9 cellular contexts compared by ENCODE assay signal in genomic region chr2:199470672-199471442, GRCh38. TPM values are rescaled to one million over a fixed set of nuclear protein-coding genes. Genes with fewer than 3 reads are reported as not detected.
A peak's percentile ranks its signal among the peaks of the same experiment; 100 is the strongest.
DNase-seq lines count a peak whose midpoint lies in the region; ATAC-seq, FAIRE-seq and TF ChIP-seq lines count a peak whose summit lies in the region.
"Had no signal": no experiment of that assay in that cellular context is flagged by ENCODE, and none has a peak within 500 bp of the region (broad histone marks: within the 10 kb centered on the region; RNA-seq: fewer than 3 reads in every experiment).

No MANE protein-coding gene starts in this region.

- H2BK15ac ChIP-seq in mesenchymal stem cell (ENCODE audit: low read depth, poor library complexity, severe bottlenecking) = no peak overlapping the region

- intact Hi-C loops in K562 (cut with micrococcal nuclease) = no loop called here

- H3K23ac ChIP-seq in mesenchymal stem cell (ENCODE audit: low read length in 2 of 2) = no peak overlapping the region

- H4K8ac ChIP-seq in mesenchymal stem cell (ENCODE audit: low read length) = no peak overlapping the region

- no peaks in the 10 kb centered on the region for H3K79me2 ChIP-seq in K562 (ENCODE audit: control insufficient read depth, insufficient read depth, low read length)

- H3K18ac ChIP-seq in mesenchymal stem cell (ENCODE audit: low read depth in 1 of 2, low read length in 2 of 2) = no peak overlapping the region

- H3K9me1 ChIP-seq in K562 (ENCODE audit: control insufficient read depth, insufficient read depth, low read length) = no peaks in the 10 kb centered on the region

- POLR2A ChIA-PET in K562 (lab: Yijun Ruan, JAX) = interaction anchor here (0.7 kb wide), 1 partner anchor 1323 kb away, joined by 3 read pairs; no protein-coding TSS in a partner anchor

- H4K91ac ChIP-seq in mesenchymal stem cell (ENCODE audit: low read length) = no peak overlapping the region

- H3K4me2 ChIP-seq in K562 (ENCODE audit: insufficient read depth, low read length) (peak overlapping the region; percentile 25; the same call in 1 of the 2 replicates), mesenchymal stem cell (ENCODE audit: low read length, poor library complexity, severe bottlenecking) (peak overlapping the region; percentile 78)

- H2BK120ac ChIP-seq in mesenchymal stem cell (ENCODE audit: low read depth, low read length) = no peak overlapping the region

- H3K27ac ChIP-seq in HUES6 (ENCODE audit: low read depth, low read length) = no peak overlapping the region
- H3K27ac ChIP-seq in K562 (ENCODE audit: extremely low read depth, low read depth, low read length) = no peak overlapping the region
- no peak overlapping the region for H3K27ac ChIP-seq in mesenchymal stem cell (ENCODE audit: low read length, poor library complexity, severe bottlenecking)
- peak overlapping the region; percentile 11 for H3K27ac ChIP-seq in temporal lobe (ENCODE audit: low read depth, low read length)

- H2BK12ac ChIP-seq in mesenchymal stem cell (ENCODE audit: low read length in 2 of 2) = no peak overlapping the region

- no peak; the same call in 2 of the 3 replicates for ATAC-seq in K562
- no peak for ATAC-seq in GM18858 (IDR thresholded peaks at IDR 0.05; ENCODE audit: unreplicated experiment)
- no peak for ATAC-seq in HG03469 (IDR thresholded peaks at IDR 0.05; ENCODE audit: unreplicated experiment)
- no peak for ATAC-seq in HG03280 (IDR thresholded peaks at IDR 0.05; ENCODE audit: unreplicated experiment)

- H3K4me1 ChIP-seq in HUES6 (ENCODE audit: control insufficient read depth, insufficient read depth, low read length) (peaks cover 42% of the 10 kb centered on the region), K562 (replicated peaks in 1 of 2; ENCODE audit: control insufficient read depth in 2 of 2, insufficient read depth in 2 of 2, low read length in 2 of 2) (peaks cover 0 to 16% of the 10 kb centered on the region in 2 experiments; a peak in 2 of 5 replicates), mesenchymal stem cell (ENCODE audit: control insufficient read depth, insufficient read depth, low read depth, low read length) (peaks cover 25% of the 10 kb centered on the region)

- in situ Hi-C loops in K562 (cut with MboI) = no loop called here

- H3K36me3 ChIP-seq in HUES6 (ENCODE audit: control insufficient read depth, insufficient read depth, low read length) (no peaks in the 10 kb centered on the region), K562 (ENCODE audit: control insufficient read depth, insufficient read depth, low read length) (no peaks in the 10 kb centered on the region), mesenchymal stem cell (ENCODE audit: control insufficient read depth in 1 of 2, insufficient read depth in 2 of 2, low read depth in 1 of 2, low read length in 2 of 2) (no peaks in the 10 kb centered on the region)

- TF ChIP-seq CTCF in K562 (IDR thresholded peaks at IDR 0.05 in 2 of 3, conservative IDR thresholded peaks at IDR 0.05 in 1 of 3; ENCODE audit: insufficient read depth in 2 of 3, low read depth in 1 of 3, low read length in 3 of 3) = no peak

- 60% methylated on average over 28 of the region's 48 CpGs for WGBS in K562 (ENCODE audit: insufficient coverage, low coverage, missing lambda C conversion rate)
- 2% methylated on average over 43 of the region's 48 CpGs for WGBS in mesenchymal stem cell

- no TSS peak for BruUV-seq in K562 (replicated peaks; lab: Mats Ljungman, UMichigan)

- H3K27me3 ChIP-seq in HUES6 (ENCODE audit: control insufficient read depth, insufficient read depth, low read length) (peaks cover 91% of the 10 kb centered on the region), K562 (ENCODE audit: control insufficient read depth in 2 of 2, insufficient read depth in 2 of 2, low read length in 2 of 2) (no peaks in the 10 kb centered on the region), mesenchymal stem cell (ENCODE audit: control insufficient read depth in 1 of 2, insufficient read depth in 1 of 2, low read length in 2 of 2) (peaks cover 75 to 90% of the 10 kb centered on the region in 2 experiments)

- H2AK5ac ChIP-seq in mesenchymal stem cell (ENCODE audit: low read length, severe bottlenecking) = no peak overlapping the region

- H2BK5ac ChIP-seq in mesenchymal stem cell (ENCODE audit: low read depth, low read length, poor library complexity, severe bottlenecking) = no peak overlapping the region

- H3K4me3 ChIP-seq in HUES6 (ENCODE audit: low read depth, low read length) = peak overlapping the region; percentile 58
- peak overlapping the region; percentile 21 for H3K4me3 ChIP-seq in K562
- H3K4me3 ChIP-seq in mesenchymal stem cell (ENCODE audit: insufficient read depth in 1 of 2, low read depth in 1 of 2, low read length in 2 of 2) = peak overlapping the region in 1 of 2 experiments; percentile 69

- TF ChIP-seq EP300 in K562 (IDR thresholded peaks at IDR 0.05; ENCODE audit: low read length) = no peak

- H3K9ac ChIP-seq in HUES6 (ENCODE audit: low read length) = no peak overlapping the region
- peak overlapping the region in 1 of 2 experiments; percentile 86; a peak in 2 of 4 replicates for H3K9ac ChIP-seq in K562 (ENCODE audit: insufficient read depth in 1 of 2, low read depth in 2 of 2, low read length in 2 of 2)
- no peak overlapping the region for H3K9ac ChIP-seq in mesenchymal stem cell (ENCODE audit: low read length)

- peak overlapping the region; percentile 87 for H2AFZ ChIP-seq in K562 (ENCODE audit: low read depth, low read length)
- H2AFZ ChIP-seq in mesenchymal stem cell (ENCODE audit: low read depth, low read length) = no peak overlapping the region

- no peak overlapping the region for H3K14ac ChIP-seq in mesenchymal stem cell (ENCODE audit: low read length in 2 of 2)

- no peak for DNase-seq in K562 (ENCODE audit: extremely low read depth in 1 of 4, low spot score in 3 of 4)
- DNase-seq in mesenchymal stem cell = no peak
- DNase-seq in CD1c-positive myeloid dendritic cell (ENCODE audit: extremely low spot score) = no peak
- DNase-seq: activated CD8-positive, alpha-beta memory T cell treated with anti-CD3 and anti-CD28 coated beads, Interleukin-2, amount 50 U/mL, for 4 hours had no signal

- FAIRE-seq in K562 (lab: Jason Lieb, UNC) = no peak

- H4K20me1 ChIP-seq in K562 (replicated peaks; ENCODE audit: control insufficient read depth, insufficient read depth, low read length) = no peaks in the 10 kb centered on the region

- TF ChIP-seq POLR2A in K562 (conservative IDR thresholded peaks at IDR 0.05) = no peak

- CTCF ChIA-PET in K562 (lab: Yijun Ruan, JAX; ENCODE audit: low intra/inter-chr PET ratio) = no interaction called here

- H3K9me3 ChIP-seq in HUES6 (ENCODE audit: control insufficient read depth, insufficient read depth, low read depth, low read length) = no peaks in the 10 kb centered on the region
- no peaks in the 10 kb centered on the region for H3K9me3 ChIP-seq in K562 (replicated peaks; ENCODE audit: control insufficient read depth, insufficient read depth, low read depth, low read length)
- H3K9me3 ChIP-seq in mesenchymal stem cell (ENCODE audit: control insufficient read depth, low read length) = no peaks in the 10 kb centered on the region

- TF ChIP-seq RAD21 in K562 (CRISPR knock-in tag; conservative IDR thresholded peaks at IDR 0.05 in 1 of 2, IDR thresholded peaks at IDR 0.05 in 1 of 2) = no peak

- H3K4ac ChIP-seq in mesenchymal stem cell (ENCODE audit: low read depth in 1 of 2, low read length in 2 of 2) = no peak overlapping the region

- H3K79me1 ChIP-seq in mesenchymal stem cell (replicated peaks; ENCODE audit: low read length, poor library complexity, severe bottlenecking) = no peaks in the 10 kb centered on the region

TF ChIP-seq in K562, 482 proteins besides CTCF, POLR2A, EP300 and RAD21:
- no peak for TF ChIP-seq ARHGAP35 (IDR thresholded peaks at IDR 0.05; ENCODE audit: partially characterized antibody)
- TF ChIP-seq IRF2 (CRISPR knock-in tag; IDR thresholded peaks at IDR 0.05) = no peak
- TF ChIP-seq MED1 (CRISPR knock-in tag; IDR thresholded peaks at IDR 0.05; ENCODE audit: borderline replicate concordance) = no peak
- TF ChIP-seq STAT5A (IDR thresholded peaks at IDR 0.05; ENCODE audit: borderline replicate concordance, low read length) = no peak
- TF ChIP-seq VEZF1 (CRISPR knock-in tag; IDR thresholded peaks at IDR 0.05) = peak; percentile 42; the same call in 1 of the 2 replicates

RNA-seq across cellular contexts. Expression of gene SATB2, which starts 13.1 kb away (rescaled TPM):
- total RNA-seq in K562 (2011; cell fraction: chromatin; rRNA removed; ENCODE audit: low replicate concordance) = 43.7 and 91.0 TPM in 2 replicates
- 18.8 and 27.8 TPM in 2 replicates for total RNA-seq in K562 (2011; cell fraction: nucleolus; rRNA removed)
- total RNA-seq in K562 (2011; cell fraction: nucleoplasm; rRNA removed) = 47.1 and 82.4 TPM in 2 replicates
- total RNA-seq in K562 (2014; rRNA removed) (15.1 and 21.1 TPM in 2 replicates), K562 (2014; rRNA removed; fragmentation: Illumina TruSeq; extraction: Trizol) (17.1 and 18.8 TPM in 2 replicates), K562 (2015; rRNA removed; fragmentation: Illumina TruSeq; extraction: Trizol) (18.6 and 19.5 TPM in 2 replicates), K562 (2021) (34.0 and 34.3 TPM in 2 replicates), temporal lobe (310 TPM)
- polyA plus RNA-seq in K562 (2011; rRNA removed) (8.7 and 9.9 TPM in 2 replicates), K562 (2014; fragmentation: Illumina TruSeq; extraction: Trizol) (21.1 and 21.8 TPM in 2 replicates), K562 (2014; fragmentation: Nextera tagmentation; extraction: Ambion mirVana) (10 to 100 TPM in 1 of 2 experiments, 1 to 10 TPM in 1; 4.5 to 10.0 TPM), K562 (2014; rRNA removed) (12.8 and 14.4 TPM in 2 replicates)
- 5.8 and 9.5 TPM in 2 replicates for polyA plus RNA-seq in K562 (2011; cell fraction: cytosol; rRNA removed)
- 15.7 and 22.4 TPM in 2 replicates for polyA plus RNA-seq in K562 (2011; cell fraction: nucleus; rRNA removed)
- polyA plus RNA-seq in K562 (2012) = 9.2 and 12.2 TPM in 2 replicates
- polyA minus RNA-seq in K562 (2011; rRNA and poly(A)+ RNA removed) = 37.3 and 38.8 TPM in 2 replicates
- 19.0 and 20.9 TPM in 2 replicates for polyA minus RNA-seq in K562 (2011; cell fraction: cytosol; rRNA and poly(A)+ RNA removed)
- 45.2 and 51.2 TPM in 2 replicates for polyA minus RNA-seq in K562 (2011; cell fraction: nucleus; rRNA and poly(A)+ RNA removed)
- 2.6 TPM for polyA plus RNA-seq in mesenchymal stem cell (2013, experiment 1 of 2)
- polyA plus RNA-seq in mesenchymal stem cell (2013, experiment 2 of 2) = 2.3 TPM
